ENCODE assay signal across 1 cellular context in the genomic region with DNA sequence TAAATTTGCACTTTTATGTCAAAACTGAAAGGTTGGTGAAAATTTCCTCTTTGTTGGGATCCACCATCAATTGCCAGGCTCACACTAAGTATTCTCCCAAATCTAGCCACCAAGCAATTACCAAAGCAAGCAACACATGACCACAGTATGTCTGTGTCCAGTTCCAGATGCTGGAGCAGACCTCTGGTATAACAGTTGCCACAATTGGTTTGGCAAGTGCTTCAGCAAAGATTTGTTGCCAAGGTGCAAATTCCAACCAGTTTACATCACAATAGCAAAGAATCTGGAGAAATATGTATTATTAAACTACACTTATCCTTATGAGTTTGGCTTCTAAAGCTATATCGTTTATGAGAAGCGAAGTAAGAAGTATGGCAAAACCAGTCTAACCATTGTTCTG.
TF ChIP-seq lines count a peak whose summit lies in the region.

No MANE protein-coding gene starts in this region.

TF ChIP-seq in IMR-90, 13 proteins besides CTCF, POLR2A, EP300 and RAD21:
- TF ChIP-seq CHD1 (IDR thresholded peaks at IDR 0.05; ENCODE audit: low read depth, low read length): no peak
- no peak for TF ChIP-seq FOS (IDR thresholded peaks at IDR 0.05; ENCODE audit: low read depth, low read length)
- peak; percentile 74; the same call in 1 of the 2 replicates for TF ChIP-seq USF2 (IDR thresholded peaks at IDR 0.05; ENCODE audit: low read depth, low read length)
- TF ChIP-seq CEBPB (IDR thresholded peaks at IDR 0.05; ENCODE audit: low read depth, low read length): 0 out of 2 replicates have a peak, but pooled peaks have one; percentile 20
- no peak for TF ChIP-seq ELK1 (IDR thresholded peaks at IDR 0.05; ENCODE audit: borderline replicate concordance, low read depth, low read length)
- TF ChIP-seq BHLHE40 (IDR thresholded peaks at IDR 0.05; ENCODE audit: low read depth, low read length): no peak
- no peak for TF ChIP-seq MAZ (IDR thresholded peaks at IDR 0.05; ENCODE audit: borderline replicate concordance, low read depth, low read length)
- no peak for TF ChIP-seq MAFK (IDR thresholded peaks at IDR 0.05; ENCODE audit: low read depth, low read length)
- TF ChIP-seq NFE2L2 (IDR thresholded peaks at IDR 0.05; ENCODE audit: low read depth, low read length): no peak
- no peak for TF ChIP-seq SMC3 (IDR thresholded peaks at IDR 0.05; ENCODE audit: low read depth, low read length)
- TF ChIP-seq MXI1 (IDR thresholded peaks at IDR 0.05; ENCODE audit: borderline replicate concordance, low read depth, low read length): no peak
- TF ChIP-seq RCOR1 (IDR thresholded peaks at IDR 0.05; ENCODE audit: insufficient replicate concordance, low read length): no peak
- TF ChIP-seq RFX5 (IDR thresholded peaks at IDR 0.05; ENCODE audit: low read depth, low read length): peak; percentile 53; the same call in 1 of the 2 replicates
